1 cellular context compared by ENCODE assay signal in genomic region chr3:149660462-149660861, GRCh38.
TF ChIP-seq lines count a peak whose summit lies in the region.

No MANE protein-coding gene starts in this region.

TF ChIP-seq in endothelial cell of umbilical vein, 7 proteins besides CTCF, POLR2A, EP300 and RAD21:
- TF ChIP-seq EZH2 (IDR thresholded peaks at IDR 0.05; ENCODE audit: borderline replicate concordance, low read depth, low read length, severe bottlenecking), result no peak
- no peak for TF ChIP-seq POLR2AphosphoS5 (IDR thresholded peaks at IDR 0.05; ENCODE audit: insufficient read depth, low read depth, low read length)
- no peak for TF ChIP-seq GATA2 (IDR thresholded peaks at IDR 0.05; ENCODE audit: insufficient read depth, insufficient read length, low read depth, low read length)
- TF ChIP-seq MYC (IDR thresholded peaks at IDR 0.05; ENCODE audit: low read depth, low read length), result no peak
- TF ChIP-seq, protein P1, sequence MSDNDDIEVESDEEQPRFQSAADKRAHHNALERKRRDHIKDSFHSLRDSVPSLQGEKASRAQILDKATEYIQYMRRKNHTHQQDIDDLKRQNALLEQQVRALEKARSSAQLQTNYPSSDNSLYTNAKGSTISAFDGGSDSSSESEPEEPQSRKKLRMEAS (IDR thresholded peaks at IDR 0.05; ENCODE audit: insufficient read depth, insufficient read length), result no peak
- TF ChIP-seq JUN (IDR thresholded peaks at IDR 0.05; ENCODE audit: borderline replicate concordance, insufficient read depth, insufficient read length, low read depth), result no peak
TF ChIP-seq in endothelial cell of umbilical vein: peak in this region for 0.
